25 cellular contexts compared by ENCODE assay signal in the genomic region with DNA sequence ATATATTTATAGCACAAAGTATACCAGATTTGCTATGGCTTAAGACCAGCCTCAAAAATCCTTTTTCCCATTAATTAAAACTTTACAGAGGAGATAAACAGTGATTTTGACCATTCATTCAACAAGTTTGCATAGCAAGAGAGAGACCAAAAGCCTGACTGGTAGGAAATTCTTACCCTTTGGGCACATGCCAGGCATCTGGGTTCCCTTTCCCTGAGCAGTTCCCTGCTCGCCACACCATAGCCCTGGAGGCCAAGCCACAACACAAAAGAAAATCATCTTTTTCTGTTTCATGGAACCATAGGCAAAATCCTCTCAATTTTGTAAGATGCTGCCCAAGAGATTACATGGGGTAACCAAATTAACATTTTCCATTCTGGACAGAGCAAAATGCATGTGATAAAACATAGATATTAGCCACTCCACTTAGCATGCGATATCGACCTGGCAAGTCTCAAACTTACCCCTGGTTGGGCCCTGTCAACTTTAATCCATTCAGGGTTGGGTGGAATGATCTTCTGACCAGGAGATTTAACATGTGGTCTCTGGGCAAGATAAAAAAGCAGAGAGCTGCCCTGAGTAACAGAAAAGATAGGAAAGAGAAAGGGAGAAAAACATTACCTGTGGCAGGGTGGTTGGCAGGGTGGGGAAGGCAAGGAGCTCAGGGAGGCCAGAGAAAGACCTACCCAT. TPM values are rescaled to one million over a fixed set of nuclear protein-coding genes. Genes with fewer than 3 reads are reported as not detected.
A peak's percentile ranks its signal among the peaks of the same experiment; 100 is the strongest.
DNase-seq lines count a peak whose midpoint lies in the region; ATAC-seq and TF ChIP-seq lines count a peak whose summit lies in the region.
"Had no signal": no experiment of that assay in that cellular context is flagged by ENCODE, and none has a peak within 500 bp of the region (broad histone marks: within the 10 kb centered on the region; RNA-seq: fewer than 3 reads in every experiment).

No MANE protein-coding gene starts in this region.

- in situ Hi-C loops in astrocyte of the cerebellum (cut with HindIII; ENCODE audit: low sequenced_read_pairs): no loop called here

- H3K4me3 ChIP-seq in astrocyte of the cerebellum (ENCODE audit: low read depth, low read length): no peak overlapping the region
- H3K4me3 ChIP-seq: HAP-1, SJCRH30 had no signal

- no peak for TF ChIP-seq CTCF in astrocyte of the cerebellum (IDR thresholded peaks at IDR 0.05; ENCODE audit: low read depth, low read length, missing control alignments)

- DNase-seq in LHCN-M2 (ENCODE audit: low read depth) (peak; percentile 10), astrocyte of the cerebellum (ENCODE audit: low read depth) (peak; percentile 67), fibroblast of peridontal ligament (ENCODE audit: extremely low read depth) (peak; percentile 73), stromal cell of bone marrow (ENCODE audit: low read depth) (peak; percentile 39), NCI-H146 treated with DMSO at 0.1 percent for 48 hours (lab: John Stamatoyannopoulos, UW; ENCODE audit: unreplicated experiment) (no peak)
- no peak for DNase-seq in stimulated activated CD8-positive, alpha-beta memory T cell treated with anti-CD3 and anti-CD28 coated beads, Interleukin-4, amount 100 ng/mL, for 48 hours
- DNase-seq: ACHN, DMS153, DND-41, GOT3, HFFc6, MV-4-11, NCI-H1105, NCI-H1436 treated with DMSO at 0.1 percent for 48 hours, NCI-H1930, NCI-H2107, NCI-H446, NCI-H524 treated with DMSO at 0.1 percent for 48 hours, NCI-H774, SJCRH30 had no signal

- no peak for ATAC-seq in HG03457 (IDR thresholded peaks at IDR 0.05; ENCODE audit: unreplicated experiment)
- ATAC-seq: Right ventricle myocardium inferior, SK-N-SH treated with all-trans-retinoic acid at 6 μM for 48 hours had no signal

RNA-seq across cellular contexts. Expression of a gene that starts 57.6 kb away (rescaled TPM):
- total RNA-seq in LHCN-M2 (2014; rRNA removed): not detected in 2 replicates
- 0.02 TPM for polyA plus RNA-seq in LHCN-M2 (2012)
- total RNA-seq: HFFc6, Right ventricle myocardium inferior, SJCRH30 had no signal
- polyA plus RNA-seq: IgD-negative memory B cell had no signal

Comparison
In these comparisons a context has a peak if more than half of its experiments do, and no peak if none do; other contexts are left out.
1. DNase-seq: peak in LHCN-M2 (single experiment), astrocyte of the cerebellum (single experiment), fibroblast of peridontal ligament (single experiment) and stromal cell of bone marrow (single experiment); none in NCI-H146 treated with DMSO at 0.1 percent for 48 hours (single experiment) and stimulated activated CD8-positive, alpha-beta memory T cell treated with anti-CD3 and anti-CD28 coated beads, Interleukin-4, amount 100 ng/mL, for 48 hours (single experiment).